In genomic region chr13:28885191-28885590, GRCh38 we compare ENCODE assay signal across 18 cellular contexts.
DNase-seq lines count a peak whose midpoint lies in the region; ATAC-seq and TF ChIP-seq lines count a peak whose summit lies in the region.
"Had no signal": no experiment of that assay in that cellular context is flagged by ENCODE, and none has a peak within 500 bp of the region (broad histone marks: within the 10 kb centered on the region; RNA-seq: fewer than 3 reads in every experiment).

No MANE protein-coding gene starts in this region.

- H3K27ac ChIP-seq in esophagus squamous epithelium (peak overlapping the region in 3 of 4 donors; percentile 51 to 74 (median 66)), vagina (peak overlapping the region; percentile 42)
- H3K27ac ChIP-seq: 22Rv1, BLaER1, GM23248 had no signal

- TF ChIP-seq CTCF in esophagus squamous epithelium (IDR thresholded peaks at IDR 0.05) (no peak), vagina (IDR thresholded peaks at IDR 0.05) (no peak)

- H3K27me3 ChIP-seq in esophagus squamous epithelium: no peaks in the 10 kb centered on the region
- no peaks in the 10 kb centered on the region for H3K27me3 ChIP-seq in vagina
- H3K27me3 ChIP-seq: BLaER1 had no signal

- H3K36me3 ChIP-seq in esophagus squamous epithelium: no peaks in the 10 kb centered on the region
- H3K36me3 ChIP-seq in vagina: no peaks in the 10 kb centered on the region
- H3K36me3 ChIP-seq: BLaER1 had no signal

- H3K4me3 ChIP-seq in esophagus squamous epithelium (no peak overlapping the region), vagina (no peak overlapping the region)
- H3K4me3 ChIP-seq: BLaER1, GM12878, GM23248 had no signal

- whole genome bisulfite sequencing in esophagus squamous epithelium, 2 donors: 6 to 12% methylated on average over 4 of the region's 4 CpGs

- intact Hi-C loops in esophagus squamous epithelium (cut with DNase I) (no loop called here), vagina (cut with DNase I) (no loop called here)

- no peak for TF ChIP-seq POLR2A in esophagus squamous epithelium (IDR thresholded peaks at IDR 0.05)
- no peak for TF ChIP-seq POLR2A in vagina (IDR thresholded peaks at IDR 0.05)

- H3K9me3 ChIP-seq in esophagus squamous epithelium (no peaks in the 10 kb centered on the region), vagina (no peaks in the 10 kb centered on the region)
- H3K9me3 ChIP-seq: BLaER1, Caco-2 had no signal

- ATAC-seq in HG02588 (IDR thresholded peaks at IDR 0.05; ENCODE audit: unreplicated experiment): no peak
- ATAC-seq: GM12878, HCT116, HepG2 had no signal

- DNase-seq in DMS53 (lab: John Stamatoyannopoulos, UW) (peak; percentile 16), DMS53 treated with DMSO at 0.1 percent for 48 hours (lab: John Stamatoyannopoulos, UW; ENCODE audit: unreplicated experiment) (no peak), NCI-H748 (lab: John Stamatoyannopoulos, UW; ENCODE audit: unreplicated experiment) (peak; percentile 78), esophagus squamous epithelium (lab: John Stamatoyannopoulos, UW) (no peak), vagina (ENCODE audit: extremely low spot score in 2 of 2) (no peak), SW480 (ENCODE audit: low spot score) (no peak), HUDEP-2 (lab: John Stamatoyannopoulos, UW; ENCODE audit: unreplicated experiment in 76 of 76) (no peak)
- DNase-seq: AML-193; Caco-2; CD8-positive, alpha-beta memory T cell; DMS79; GM23248 had no signal

- H3K4me1 ChIP-seq in esophagus squamous epithelium (peaks cover 0 to 37% (median 4%) of the 10 kb centered on the region in 3 donors), vagina (peaks cover 11% of the 10 kb centered on the region)
- H3K4me1 ChIP-seq: Caco-2 had no signal

Comparison
In these comparisons a context has a peak if more than half of its experiments do, and no peak if none do; other contexts are left out.
1. DNase-seq: peak in DMS53 (single experiment) and NCI-H748 (single experiment); none in DMS53 treated with DMSO at 0.1 percent for 48 hours (single experiment), esophagus squamous epithelium (single experiment), vagina (0 of 2), SW480 (single experiment) and HUDEP-2 (0 of 76).